Comparison of ENCODE assay signal across 10 cellular contexts in genomic region chr3:44468572-44469520, GRCh38. TPM values are rescaled to one million over a fixed set of nuclear protein-coding genes. Genes with fewer than 3 reads are reported as not detected.
A peak's percentile ranks its signal among the peaks of the same experiment; 100 is the strongest.
DNase-seq lines count a peak whose midpoint lies in the region; ATAC-seq, FAIRE-seq and TF ChIP-seq lines count a peak whose summit lies in the region.
"Had no signal": no experiment of that assay in that cellular context is flagged by ENCODE, and none has a peak within 500 bp of the region (broad histone marks: within the 10 kb centered on the region; RNA-seq: fewer than 3 reads in every experiment).

No MANE protein-coding gene starts in this region.

- no peak overlapping the region for H3K4me3 ChIP-seq in fibroblast of pulmonary artery (replicated peaks; ENCODE audit: low read depth, low read length)
- H3K4me3 ChIP-seq in small intestine (ENCODE audit: low read depth in 1 of 2, low read length in 2 of 2) = no peak overlapping the region

- H3K27ac ChIP-seq in small intestine (ENCODE audit: low read depth in 1 of 2, low read length in 1 of 2) = no peak overlapping the region

- H3K27me3 Mint-ChIP-seq in T-helper 2 cell treated with Interferon-gamma antibody and Interleukin-4, amounts not matched to agents 5 μg/mL and 100 μg/mL, for 36 hours (ENCODE audit: low read depth) = no peaks in the 10 kb centered on the region
- no peaks in the 10 kb centered on the region for H3K27me3 Mint-ChIP-seq in immature natural killer cell (ENCODE audit: low read depth in 3 of 3)

- no peak for TF ChIP-seq CTCF in fibroblast of pulmonary artery (IDR thresholded peaks at IDR 0.05; ENCODE audit: low read length, missing control alignments)

- H3K9me3 ChIP-seq in small intestine (ENCODE audit: control insufficient read depth, low read depth) = no peaks in the 10 kb centered on the region

- FAIRE-seq in small intestine (lab: Jason Lieb, UNC) = no peak

- peaks cover 46% of the 10 kb centered on the region for H3K36me3 Mint-ChIP-seq in T-helper 2 cell treated with Interferon-gamma antibody and Interleukin-4, amounts not matched to agents 5 μg/mL and 100 μg/mL, for 36 hours (ENCODE audit: low read depth)
- H3K36me3 Mint-ChIP-seq in immature natural killer cell = peaks cover 0 to 8% (median 4%) of the 10 kb centered on the region in 3 donors

- H3K36me3 ChIP-seq in small intestine (ENCODE audit: control insufficient read depth in 2 of 2, insufficient read depth in 2 of 2, low read length in 2 of 2) = peaks cover 2 to 4% of the 10 kb centered on the region in 2 donors

- ATAC-seq in GM21526 (IDR thresholded peaks at IDR 0.05; ENCODE audit: low FRiP score, unreplicated experiment) = no peak

- H3K4me1 ChIP-seq in small intestine (ENCODE audit: control insufficient read depth in 2 of 2, insufficient read depth in 1 of 2, low read depth in 1 of 2, low read length in 1 of 2) = no peaks in the 10 kb centered on the region

- no peak overlapping the region for H3K4me3 Mint-ChIP-seq in T-helper 2 cell treated with Interferon-gamma antibody and Interleukin-4, amounts not matched to agents 5 μg/mL and 100 μg/mL, for 36 hours
- H3K4me3 Mint-ChIP-seq in immature natural killer cell = no peak overlapping the region

- WGBS in small intestine, 3 donors = 70 to 79% (median 78%) methylated on average over 10 of the region's 10 CpGs

- no peak overlapping the region for H3K27ac Mint-ChIP-seq in T-helper 2 cell treated with Interferon-gamma antibody and Interleukin-4, amounts not matched to agents 5 μg/mL and 100 μg/mL, for 36 hours
- H3K27ac Mint-ChIP-seq in immature natural killer cell = peak overlapping the region in 1 of 6 donors; percentile 37

- H3K27me3 ChIP-seq in small intestine (ENCODE audit: control insufficient read depth in 2 of 2, insufficient read depth in 2 of 2, low read length in 2 of 2) = no peaks in the 10 kb centered on the region

- DNase-seq in HS-5 (ENCODE audit: low read depth) (peak; percentile 26), fibroblast of pulmonary artery (ENCODE audit: low read depth) (peak; percentile 41), small intestine (no peak), immature natural killer cell (no peak), SK-N-DZ (ENCODE audit: low spot score) (no peak)
- DNase-seq in T-helper 2 cell treated with Interferon-gamma antibody and Interleukin-4, amounts not matched to agents 5 μg/mL and 100 μg/mL, for 36 hours (ENCODE audit: low spot score) = peak; percentile 67
- DNase-seq in stimulated activated CD4-positive, alpha-beta T cell treated with anti-CD3 and anti-CD28 coated beads, Interleukin-12 subunit alpha, Interleukin-12 subunit beta, amount 100 ng/mL, for 4 hours = peak; percentile 29
- DNase-seq: effector memory CD4-positive, alpha-beta T cell; NCI-H524 had no signal

- H3K9me3 Mint-ChIP-seq in T-helper 2 cell treated with Interferon-gamma antibody and Interleukin-4, amounts not matched to agents 5 μg/mL and 100 μg/mL, for 36 hours = no peaks in the 10 kb centered on the region
- no peaks in the 10 kb centered on the region for H3K9me3 Mint-ChIP-seq in immature natural killer cell

- peaks cover 21% of the 10 kb centered on the region for H3K4me1 Mint-ChIP-seq in T-helper 2 cell treated with Interferon-gamma antibody and Interleukin-4, amounts not matched to agents 5 μg/mL and 100 μg/mL, for 36 hours (ENCODE audit: low read depth)
- H3K4me1 Mint-ChIP-seq in immature natural killer cell = peaks cover 12 to 22% of the 10 kb centered on the region in 2 donors

RNA-seq across cellular contexts. Expression of gene ZNF445, which starts 8.6 kb away (rescaled TPM):
- polyA plus RNA-seq in small intestine = 1 to 10 TPM in 2 of 3 donors, under 1 TPM in 1; 0.89 to 4.3 (median 1.1) TPM
- polyA plus RNA-seq in immature natural killer cell = 1 to 10 TPM in 2 of 3 donors, under 1 TPM in 1; 0.11 to 4.0 (median 2.0) TPM
- polyA plus RNA-seq in SK-N-DZ (2014; cell fraction: cytosol; rRNA removed) = 7.1 and 8.2 TPM in 2 replicates
- 8.9 and 15.7 TPM in 2 replicates for polyA plus RNA-seq in SK-N-DZ (2014; cell fraction: nucleus; rRNA removed)

Comparison
In these comparisons a context has a peak if more than half of its experiments do, and no peak if none do; other contexts are left out.
1. DNase-seq: peak in HS-5 (single experiment), T-helper 2 cell treated with Interferon-gamma antibody and Interleukin-4, amounts not matched to agents 5 μg/mL and 100 μg/mL, for 36 hours (single experiment), fibroblast of pulmonary artery (single experiment) and stimulated activated CD4-positive, alpha-beta T cell treated with anti-CD3 and anti-CD28 coated beads, Interleukin-12 subunit alpha, Interleukin-12 subunit beta, amount 100 ng/mL, for 4 hours (single experiment); none in small intestine (single experiment), immature natural killer cell (0 of 3) and SK-N-DZ (single experiment).